8 cellular contexts compared by ENCODE assay signal in genomic region chr18:48928787-48929186, GRCh38. TPM values are rescaled to one million over a fixed set of nuclear protein-coding genes. Genes with fewer than 3 reads are reported as not detected.
DNase-seq lines count a peak whose midpoint lies in the region; ATAC-seq, FAIRE-seq and TF ChIP-seq lines count a peak whose summit lies in the region.

No MANE protein-coding gene starts in this region.

- intact Hi-C loops in activated T-helper 2 cell treated with anti-CD3 and anti-CD28 coated beads, Interferon-gamma antibody, Interleukin-2, Interleukin-4, amounts not matched to agents 10 μg/mL and 5 μg/mL and 100 μg/mL, durations not matched to agents 14 hours and 24 hours and 36 hours (cut with micrococcal nuclease): no loop called here
- intact Hi-C loops in PC-9 (cut with micrococcal nuclease; ENCODE audit: unreplicated experiment): no loop called here

- H2AFZ ChIP-seq in PC-9: no peak overlapping the region

- peaks cover 40% of the 10 kb centered on the region for H4K20me1 ChIP-seq in PC-9 (ENCODE audit: insufficient read depth)

- peak in 1 of 2 donors; percentile 33 for TF ChIP-seq POLR2A in Peyer's patch (IDR thresholded peaks at IDR 0.05)

- H3K4me1 Mint-ChIP-seq in activated T-helper 2 cell treated with anti-CD3 and anti-CD28 coated beads, Interferon-gamma antibody, Interleukin-2, Interleukin-4, amounts not matched to agents 10 μg/mL and 5 μg/mL and 100 μg/mL, durations not matched to agents 14 hours and 24 hours and 36 hours (ENCODE audit: low read depth): peaks cover 86% of the 10 kb centered on the region

- peak; percentile 91 for DNase-seq in Ammon's horn (ENCODE audit: low spot score)
- peak; percentile 73 for DNase-seq in GM19239 (ENCODE audit: insufficient read length, low spot score)
- DNase-seq in Peyer's patch: peak; percentile 73 to 94 (median 92)
- DNase-seq in activated T-helper 2 cell treated with anti-CD3 and anti-CD28 coated beads, Interferon-gamma antibody, Interleukin-2, Interleukin-4, amounts not matched to agents 10 μg/mL and 5 μg/mL and 100 μg/mL, durations not matched to agents 14 hours and 24 hours and 36 hours (ENCODE audit: low spot score): peak; percentile 61
- peak; percentile 89 for DNase-seq in glomerular visceral epithelial cell (ENCODE audit: extremely low spot score)
- DNase-seq in retina: peak; percentile 78
- DNase-seq in PC-9: no peak

- POLR2A ChIA-PET in PC-9 (lab: Charles Lee; ENCODE audit: unreplicated experiment): no interaction called here

- H3K27me3 ChIP-seq in Peyer's patch: no peaks in the 10 kb centered on the region
- H3K27me3 ChIP-seq in PC-9 (ENCODE audit: insufficient read depth, low read depth): no peaks in the 10 kb centered on the region

- H3K9me3 ChIP-seq in Peyer's patch (no peaks in the 10 kb centered on the region), PC-9 (ENCODE audit: insufficient read depth, low read depth) (no peaks in the 10 kb centered on the region)

- H3K36me3 ChIP-seq in Peyer's patch (no peaks in the 10 kb centered on the region), PC-9 (ENCODE audit: low read depth) (no peaks in the 10 kb centered on the region)

- peak overlapping the region; percentile 62 to 92 (median 74) for H3K27ac ChIP-seq in Peyer's patch
- no peak overlapping the region for H3K27ac ChIP-seq in PC-9

- H3K27me3 Mint-ChIP-seq in activated T-helper 2 cell treated with anti-CD3 and anti-CD28 coated beads, Interferon-gamma antibody, Interleukin-2, Interleukin-4, amounts not matched to agents 10 μg/mL and 5 μg/mL and 100 μg/mL, durations not matched to agents 14 hours and 24 hours and 36 hours (ENCODE audit: low read depth): no peaks in the 10 kb centered on the region

- H3F3A ChIP-seq in PC-9 (ENCODE audit: insufficient read depth, low read depth): no peaks in the 10 kb centered on the region; the same call in 1 of the 2 replicates

- TF ChIP-seq CTCF in Peyer's patch (IDR thresholded peaks at IDR 0.05): no peak
- no peak for TF ChIP-seq CTCF in PC-9 (conservative IDR thresholded peaks at IDR 0.05)

- peak overlapping the region; percentile 75 for H3K4me3 Mint-ChIP-seq in activated T-helper 2 cell treated with anti-CD3 and anti-CD28 coated beads, Interferon-gamma antibody, Interleukin-2, Interleukin-4, amounts not matched to agents 10 μg/mL and 5 μg/mL and 100 μg/mL, durations not matched to agents 14 hours and 24 hours and 36 hours (ENCODE audit: low read depth)

- peak; percentile 98 for FAIRE-seq in GM19239 (lab: Jason Lieb, UNC)

- peaks cover 38% of the 10 kb centered on the region for H3K36me3 Mint-ChIP-seq in activated T-helper 2 cell treated with anti-CD3 and anti-CD28 coated beads, Interferon-gamma antibody, Interleukin-2, Interleukin-4, amounts not matched to agents 10 μg/mL and 5 μg/mL and 100 μg/mL, durations not matched to agents 14 hours and 24 hours and 36 hours (ENCODE audit: low read depth)

- H3K27ac Mint-ChIP-seq in activated T-helper 2 cell treated with anti-CD3 and anti-CD28 coated beads, Interferon-gamma antibody, Interleukin-2, Interleukin-4, amounts not matched to agents 10 μg/mL and 5 μg/mL and 100 μg/mL, durations not matched to agents 14 hours and 24 hours and 36 hours: peak overlapping the region; percentile 92

- peak overlapping the region in 2 of 4 donors; percentile 25 to 28 for H3K4me3 ChIP-seq in Peyer's patch
- H3K4me3 ChIP-seq in PC-9: no peak overlapping the region

- H3K4me2 ChIP-seq in PC-9: no peak overlapping the region

- ATAC-seq in HG03378 (IDR thresholded peaks at IDR 0.05; ENCODE audit: unreplicated experiment): peak; percentile 71

- H3K9me3 Mint-ChIP-seq in activated T-helper 2 cell treated with anti-CD3 and anti-CD28 coated beads, Interferon-gamma antibody, Interleukin-2, Interleukin-4, amounts not matched to agents 10 μg/mL and 5 μg/mL and 100 μg/mL, durations not matched to agents 14 hours and 24 hours and 36 hours: no peaks in the 10 kb centered on the region

- no TSS peak for BruUV-seq in PC-9 (replicated peaks; lab: Mats Ljungman, UMichigan)

- CTCF ChIA-PET in PC-9 (lab: Charles Lee): no interaction called here

- no peaks in the 10 kb centered on the region for H3K9me2 ChIP-seq in PC-9 (ENCODE audit: insufficient read depth)

- peaks cover 42 to 99% (median 72%) of the 10 kb centered on the region in 4 donors for H3K4me1 ChIP-seq in Peyer's patch
- no peaks in the 10 kb centered on the region for H3K4me1 ChIP-seq in PC-9 (replicated peaks; ENCODE audit: insufficient read depth)

- peaks cover 91% of the 10 kb centered on the region for H3K79me2 ChIP-seq in PC-9 (ENCODE audit: low read depth)

RNA-seq across cellular contexts. Expression of gene SMAD7, which starts 22.0 kb away (rescaled TPM):
- total RNA-seq in Peyer's patch: 100 to 1,000 TPM in 1 of 4 donors, 10 to 100 TPM in 3; 42.9 to 100 (median 68.7) TPM
- total RNA-seq in activated T-helper 2 cell treated with anti-CD3 and anti-CD28 coated beads, Interferon-gamma antibody, Interleukin-2, Interleukin-4, amounts not matched to agents 10 μg/mL and 5 μg/mL and 100 μg/mL, durations not matched to agents 14 hours and 24 hours and 36 hours: 21.1 and 22.4 TPM in 2 replicates
- total RNA-seq in PC-9 (2021): 5.0 and 5.8 TPM in 2 replicates

Comparison
In these comparisons a context has a peak if more than half of its experiments do, and no peak if none do; other contexts are left out.
1. DNase-seq: peak in Ammon's horn (single experiment), GM19239 (single experiment), Peyer's patch (3 of 3), activated T-helper 2 cell treated with anti-CD3 and anti-CD28 coated beads, Interferon-gamma antibody, Interleukin-2, Interleukin-4, amounts not matched to agents 10 μg/mL and 5 μg/mL and 100 μg/mL, durations not matched to agents 14 hours and 24 hours and 36 hours (single experiment), glomerular visceral epithelial cell (single experiment) and retina (single experiment); none in PC-9 (0 of 2).